ENCODE assay signal across 20 cellular contexts in genomic region chr12:13257356-13257875, GRCh38.
"Had no signal": no experiment of that assay in that cellular context is flagged by ENCODE, and none has a peak within 500 bp of the region (broad histone marks: within the 10 kb centered on the region; RNA-seq: fewer than 3 reads in every experiment).

No MANE protein-coding gene starts in this region.

- H3K4me3 ChIP-seq: ascending aorta, colonic mucosa, heart right ventricle, vagina had no signal

- DNase-seq: activated CD4-positive, alpha-beta T cell treated with anti-CD3 and anti-CD28 coated beads, Interleukin-2, amount 10 ng/mL, durations not matched to agents 7 days and 5 days; activated CD4-positive, CD25-positive, alpha-beta regulatory T cell treated with anti-CD3 and anti-CD28 coated beads, Interleukin-2, amount 50 U/mL, for 72 hours; activated CD8-positive, alpha-beta T cell treated with anti-CD3 and anti-CD28 coated beads, Interleukin-2, amount 10 ng/mL, durations not matched to agents 7 days and 5 days; activated T-cell treated with anti-CD3 and anti-CD28 coated beads, Interleukin-2, amount 50 U/mL, for 24 hours; colonic mucosa; foreskin fibroblast; heart right ventricle; left colon; natural killer cell; small intestine; trophoblast cell had no signal

- ATAC-seq: activated CD8-positive, alpha-beta T cell treated with anti-CD3 and anti-CD28 coated beads, Interleukin-2, amount 10 ng/mL, durations not matched to agents 7 days and 5 days; activated naive CD4-positive, alpha-beta T cell treated with anti-CD3 and anti-CD28 coated beads, Interleukin-2, amount 50 U/mL, for 72 hours; activated T-helper 17 cell treated with anti-CD3 and anti-CD28 coated beads, Interleukin-2, amount 50 U/mL, for 72 hours; left colon; natural killer cell; sciatic nerve; stimulated activated memory B cell treated with anti-CD40 and anti-IgM and Interleukin-4, amounts not matched to agents 10 μg/mL and 1 μg/mL and 100 μg/mL, for 72 hours had no signal

- H3K27ac ChIP-seq: ascending aorta, colonic mucosa, epithelial cell of prostate, heart right ventricle, vagina, WERI-Rb-1 had no signal

- H3K9me3 ChIP-seq: ascending aorta, colonic mucosa, heart right ventricle, vagina had no signal

- H3K36me3 ChIP-seq: ascending aorta, colonic mucosa, heart right ventricle, vagina, WERI-Rb-1 had no signal

- H3K27me3 ChIP-seq: ascending aorta, colonic mucosa, heart right ventricle, vagina had no signal

- FAIRE-seq: keratinocyte, small intestine had no signal

- H3K4me1 ChIP-seq: ascending aorta, colonic mucosa had no signal
